2 cellular contexts compared by ENCODE assay signal in genomic region chr5:65611524-65611923, GRCh38.
TF ChIP-seq lines count a peak whose summit lies in the region.

No MANE protein-coding gene starts in this region.

TF ChIP-seq in WTC11, 78 proteins besides CTCF, POLR2A, EP300 and RAD21 (continued from another document and continues in another):
- TF ChIP-seq STAT6 (CRISPR knock-in tag; conservative IDR thresholded peaks at IDR 0.05; ENCODE audit: low read depth): no peak
- no peak for TF ChIP-seq CDX4 (CRISPR knock-in tag; IDR thresholded peaks at IDR 0.05; ENCODE audit: borderline replicate concordance)
- TF ChIP-seq ZNF281 (CRISPR knock-in tag; IDR thresholded peaks at IDR 0.05): no peak
- TF ChIP-seq TEAD4 (CRISPR knock-in tag; IDR thresholded peaks at IDR 0.05): no peak
- TF ChIP-seq ESRRA (CRISPR knock-in tag; IDR thresholded peaks at IDR 0.05; ENCODE audit: borderline replicate concordance): no peak
- TF ChIP-seq ZBTB21 (CRISPR knock-in tag; IDR thresholded peaks at IDR 0.05; ENCODE audit: borderline replicate concordance): no peak
- no peak for TF ChIP-seq ZNF263 (CRISPR knock-in tag; IDR thresholded peaks at IDR 0.05; ENCODE audit: low read depth)
- no peak for TF ChIP-seq TCF7 (CRISPR knock-in tag; IDR thresholded peaks at IDR 0.05; ENCODE audit: low read depth)
- TF ChIP-seq CBFB (CRISPR knock-in tag; IDR thresholded peaks at IDR 0.05; ENCODE audit: low read depth): no peak
- no peak for TF ChIP-seq FOXJ3 (CRISPR knock-in tag; IDR thresholded peaks at IDR 0.05; ENCODE audit: borderline replicate concordance)
- no peak for TF ChIP-seq ZNF532 (CRISPR knock-in tag; IDR thresholded peaks at IDR 0.05; ENCODE audit: borderline replicate concordance)
- no peak for TF ChIP-seq FOXP1 (CRISPR knock-in tag; IDR thresholded peaks at IDR 0.05; ENCODE audit: borderline replicate concordance)
- no peak for TF ChIP-seq ERG (CRISPR knock-in tag; IDR thresholded peaks at IDR 0.05)

TF ChIP-seq in liver, 16 proteins besides CTCF, POLR2A, EP300 and RAD21 (continued from another document):
- TF ChIP-seq REST (IDR thresholded peaks at IDR 0.05): no peak
